Comparison of ENCODE assay signal across 11 cellular contexts in the genomic region with DNA sequence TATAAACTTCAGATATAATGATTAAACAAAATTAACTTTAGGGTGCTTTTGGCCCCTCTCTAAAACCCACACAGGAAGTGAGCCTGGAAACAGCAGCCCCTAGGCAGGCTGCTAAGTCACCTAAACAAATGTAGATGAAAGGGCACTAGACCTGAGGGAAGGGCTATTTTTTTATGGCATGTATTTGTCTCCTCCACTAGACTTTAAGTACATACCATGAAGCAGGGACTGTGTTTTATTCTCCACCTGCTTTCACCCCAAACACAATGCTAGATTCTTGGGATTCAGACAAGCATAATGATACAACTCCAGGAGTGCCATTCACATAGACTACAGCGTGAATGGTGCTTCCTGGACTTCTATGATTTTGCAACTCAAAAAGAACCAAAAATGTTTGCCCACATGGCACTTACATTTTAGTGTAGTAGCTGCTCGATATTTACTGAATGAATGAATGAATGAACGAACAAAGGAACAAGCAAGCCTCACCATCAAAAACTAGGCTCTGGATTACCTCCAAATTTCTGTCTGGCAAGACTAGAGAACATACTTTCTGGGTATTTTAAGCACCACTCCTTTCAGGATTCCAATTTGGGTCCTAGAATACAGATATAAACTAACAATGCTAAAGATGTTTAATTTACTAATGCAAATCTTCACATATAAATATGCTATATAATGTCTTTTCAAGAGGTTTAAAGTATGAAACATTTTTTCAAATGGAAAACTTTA. TPM values are rescaled to one million over a fixed set of nuclear protein-coding genes. Genes with fewer than 3 reads are reported as not detected.
A peak's percentile ranks its signal among the peaks of the same experiment; 100 is the strongest.
DNase-seq lines count a peak whose midpoint lies in the region; ATAC-seq lines count a peak whose summit lies in the region.
"Had no signal": no experiment of that assay in that cellular context is flagged by ENCODE, and none has a peak within 500 bp of the region (broad histone marks: within the 10 kb centered on the region; RNA-seq: fewer than 3 reads in every experiment).

No MANE protein-coding gene starts in this region.

- POLR2A ChIA-PET in activated CD8-positive, alpha-beta T cell treated with anti-CD3 and anti-CD28 coated beads, Interleukin-2, amount 10 ng/mL, durations not matched to agents 7 days and 5 days (lab: Charles Lee): interaction anchor here (2.7 kb wide), 1 partner anchor 9 kb away, joined by 15 read pairs; a partner anchor contains a TSS

- no peaks in the 10 kb centered on the region for H3K9me3 Mint-ChIP-seq in activated CD8-positive, alpha-beta memory T cell treated with anti-CD3 and anti-CD28 coated beads, Interleukin-2, amount 10 ng/mL, durations not matched to agents 7 days and 5 days (ENCODE audit: low read depth)
- H3K9me3 Mint-ChIP-seq in activated CD8-positive, alpha-beta T cell treated with anti-CD3 and anti-CD28 coated beads, Interleukin-2, amount 10 ng/mL, durations not matched to agents 7 days and 5 days (ENCODE audit: insufficient read depth): no peaks in the 10 kb centered on the region
- H3K9me3 Mint-ChIP-seq in stimulated activated effector memory CD8-positive, alpha-beta T cell treated with anti-CD3 and anti-CD28 coated beads, Interleukin-12 subunit alpha, Interleukin-12 subunit beta, amount 100 ng/mL, for 72 hours: no peaks in the 10 kb centered on the region

- peaks cover 2% of the 10 kb centered on the region for H3K36me3 Mint-ChIP-seq in activated CD8-positive, alpha-beta memory T cell treated with anti-CD3 and anti-CD28 coated beads, Interleukin-2, amount 10 ng/mL, durations not matched to agents 7 days and 5 days
- peaks cover 8% of the 10 kb centered on the region for H3K36me3 Mint-ChIP-seq in activated CD8-positive, alpha-beta T cell treated with anti-CD3 and anti-CD28 coated beads, Interleukin-2, amount 10 ng/mL, durations not matched to agents 7 days and 5 days (ENCODE audit: low read depth)
- H3K36me3 Mint-ChIP-seq in stimulated activated effector memory CD8-positive, alpha-beta T cell treated with anti-CD3 and anti-CD28 coated beads, Interleukin-12 subunit alpha, Interleukin-12 subunit beta, amount 100 ng/mL, for 72 hours: no peaks in the 10 kb centered on the region

- CTCF ChIA-PET in activated CD8-positive, alpha-beta memory T cell treated with anti-CD3 and anti-CD28 coated beads, Interleukin-2, amount 10 ng/mL, durations not matched to agents 7 days and 5 days (lab: Charles Lee): no interaction called here
- CTCF ChIA-PET in activated CD8-positive, alpha-beta T cell treated with anti-CD3 and anti-CD28 coated beads, Interleukin-2, amount 10 ng/mL, durations not matched to agents 7 days and 5 days (lab: Charles Lee): interaction anchor here (2.6 kb wide), 1 partner anchor 10 kb away, joined by 11 read pairs; a partner anchor contains a TSS

- no peak overlapping the region for H3K4me3 Mint-ChIP-seq in activated CD8-positive, alpha-beta memory T cell treated with anti-CD3 and anti-CD28 coated beads, Interleukin-2, amount 10 ng/mL, durations not matched to agents 7 days and 5 days
- no peak overlapping the region for H3K4me3 Mint-ChIP-seq in activated CD8-positive, alpha-beta T cell treated with anti-CD3 and anti-CD28 coated beads, Interleukin-2, amount 10 ng/mL, durations not matched to agents 7 days and 5 days
- no peak overlapping the region for H3K4me3 Mint-ChIP-seq in stimulated activated effector memory CD8-positive, alpha-beta T cell treated with anti-CD3 and anti-CD28 coated beads, Interleukin-12 subunit alpha, Interleukin-12 subunit beta, amount 100 ng/mL, for 72 hours

- peak; percentile 63 for ATAC-seq in activated CD8-positive, alpha-beta memory T cell treated with anti-CD3 and anti-CD28 coated beads, Interleukin-2, amount 10 ng/mL, durations not matched to agents 7 days and 5 days
- ATAC-seq in HG03457 (IDR thresholded peaks at IDR 0.05; ENCODE audit: unreplicated experiment): peak; percentile 56
- peak; percentile 74 for ATAC-seq in activated CD8-positive, alpha-beta T cell treated with anti-CD3 and anti-CD28 coated beads, Interleukin-2, amount 10 ng/mL, durations not matched to agents 7 days and 5 days
- peak; percentile 67 for ATAC-seq in stimulated activated effector memory CD8-positive, alpha-beta T cell treated with anti-CD3 and anti-CD28 coated beads, Interleukin-12 subunit alpha, Interleukin-12 subunit beta, amount 100 ng/mL, for 72 hours
- ATAC-seq: right cardiac atrium had no signal

- H3K27ac Mint-ChIP-seq in activated CD8-positive, alpha-beta memory T cell treated with anti-CD3 and anti-CD28 coated beads, Interleukin-2, amount 10 ng/mL, durations not matched to agents 7 days and 5 days: peak overlapping the region; percentile 9
- H3K27ac Mint-ChIP-seq in activated CD8-positive, alpha-beta T cell treated with anti-CD3 and anti-CD28 coated beads, Interleukin-2, amount 10 ng/mL, durations not matched to agents 7 days and 5 days: peak overlapping the region; percentile 68
- H3K27ac Mint-ChIP-seq in stimulated activated effector memory CD8-positive, alpha-beta T cell treated with anti-CD3 and anti-CD28 coated beads, Interleukin-12 subunit alpha, Interleukin-12 subunit beta, amount 100 ng/mL, for 72 hours: peak overlapping the region; percentile 18

- H3K4me1 Mint-ChIP-seq in activated CD8-positive, alpha-beta memory T cell treated with anti-CD3 and anti-CD28 coated beads, Interleukin-2, amount 10 ng/mL, durations not matched to agents 7 days and 5 days: peaks cover 20% of the 10 kb centered on the region
- peaks cover 35% of the 10 kb centered on the region for H3K4me1 Mint-ChIP-seq in activated CD8-positive, alpha-beta T cell treated with anti-CD3 and anti-CD28 coated beads, Interleukin-2, amount 10 ng/mL, durations not matched to agents 7 days and 5 days (ENCODE audit: low read depth)
- H3K4me1 Mint-ChIP-seq in stimulated activated effector memory CD8-positive, alpha-beta T cell treated with anti-CD3 and anti-CD28 coated beads, Interleukin-12 subunit alpha, Interleukin-12 subunit beta, amount 100 ng/mL, for 72 hours: peaks cover 38% of the 10 kb centered on the region

- no peak for DNase-seq in activated CD8-positive, alpha-beta memory T cell treated with anti-CD3 and anti-CD28 coated beads, Interleukin-2, amount 10 ng/mL, durations not matched to agents 7 days and 5 days
- DNase-seq in activated CD8-positive, alpha-beta memory T cell treated with anti-CD3 and anti-CD28 coated beads, Interleukin-2, amount 50 U/mL, for 48 hours: no peak
- peak; percentile 35 for DNase-seq in activated CD8-positive, alpha-beta T cell treated with anti-CD3 and anti-CD28 coated beads, Interleukin-2, amount 10 ng/mL, durations not matched to agents 7 days and 5 days
- DNase-seq in stimulated activated effector memory CD8-positive, alpha-beta T cell treated with anti-CD3 and anti-CD28 coated beads, Interleukin-12 subunit alpha, Interleukin-12 subunit beta, amount 100 ng/mL, for 72 hours (ENCODE audit: low spot score in 2 of 2): no peak
- DNase-seq in NCI-H2196 treated with DMSO at 0.1 percent for 48 hours (lab: John Stamatoyannopoulos, UW; ENCODE audit: unreplicated experiment) (no peak), SIG-M5 treated with dmso at 0.1 percent for 504 hours (lab: John Stamatoyannopoulos, UW; ENCODE audit: unreplicated experiment) (no peak), NCI-H1105 (lab: John Stamatoyannopoulos, UW) (no peak)
- DNase-seq: BE2C, right cardiac atrium, substantia nigra had no signal

- no peaks in the 10 kb centered on the region for H3K27me3 Mint-ChIP-seq in activated CD8-positive, alpha-beta memory T cell treated with anti-CD3 and anti-CD28 coated beads, Interleukin-2, amount 10 ng/mL, durations not matched to agents 7 days and 5 days
- no peaks in the 10 kb centered on the region for H3K27me3 Mint-ChIP-seq in activated CD8-positive, alpha-beta T cell treated with anti-CD3 and anti-CD28 coated beads, Interleukin-2, amount 10 ng/mL, durations not matched to agents 7 days and 5 days (ENCODE audit: low read depth)

RNA-seq across cellular contexts. Expression of a gene that starts 10.0 kb away (rescaled TPM):
- total RNA-seq in activated CD8-positive, alpha-beta memory T cell treated with anti-CD3 and anti-CD28 coated beads, Interleukin-2, amount 10 ng/mL, durations not matched to agents 7 days and 5 days: 10 to 100 TPM; 18.2 to 26.8 TPM
- 10 to 100 TPM; 28.2 to 32.0 TPM for total RNA-seq in activated CD8-positive, alpha-beta T cell treated with anti-CD3 and anti-CD28 coated beads, Interleukin-2, amount 10 ng/mL, durations not matched to agents 7 days and 5 days

RNA-seq across cellular contexts. Expression of a gene that starts 23.4 kb away (rescaled TPM):
- total RNA-seq in activated CD8-positive, alpha-beta memory T cell treated with anti-CD3 and anti-CD28 coated beads, Interleukin-2, amount 10 ng/mL, durations not matched to agents 7 days and 5 days: 10 to 100 TPM; 10.5 to 13.1 TPM
- 10 to 100 TPM; 13.0 to 14.3 TPM for total RNA-seq in activated CD8-positive, alpha-beta T cell treated with anti-CD3 and anti-CD28 coated beads, Interleukin-2, amount 10 ng/mL, durations not matched to agents 7 days and 5 days

Comparison
In these comparisons a context has a peak if more than half of its experiments do, and no peak if none do; other contexts are left out.
1. H3K27ac Mint-ChIP-seq: peak in every context shown above with its lines; median percentile 68 in activated CD8-positive, alpha-beta T cell treated with anti-CD3 and anti-CD28 coated beads, Interleukin-2, amount 10 ng/mL, durations not matched to agents 7 days and 5 days; 18 in stimulated activated effector memory CD8-positive, alpha-beta T cell treated with anti-CD3 and anti-CD28 coated beads, Interleukin-12 subunit alpha, Interleukin-12 subunit beta, amount 100 ng/mL, for 72 hours; 9 in activated CD8-positive, alpha-beta memory T cell treated with anti-CD3 and anti-CD28 coated beads, Interleukin-2, amount 10 ng/mL, durations not matched to agents 7 days and 5 days.